ENCODE assay signal across 1 cellular context in the genomic region with DNA sequence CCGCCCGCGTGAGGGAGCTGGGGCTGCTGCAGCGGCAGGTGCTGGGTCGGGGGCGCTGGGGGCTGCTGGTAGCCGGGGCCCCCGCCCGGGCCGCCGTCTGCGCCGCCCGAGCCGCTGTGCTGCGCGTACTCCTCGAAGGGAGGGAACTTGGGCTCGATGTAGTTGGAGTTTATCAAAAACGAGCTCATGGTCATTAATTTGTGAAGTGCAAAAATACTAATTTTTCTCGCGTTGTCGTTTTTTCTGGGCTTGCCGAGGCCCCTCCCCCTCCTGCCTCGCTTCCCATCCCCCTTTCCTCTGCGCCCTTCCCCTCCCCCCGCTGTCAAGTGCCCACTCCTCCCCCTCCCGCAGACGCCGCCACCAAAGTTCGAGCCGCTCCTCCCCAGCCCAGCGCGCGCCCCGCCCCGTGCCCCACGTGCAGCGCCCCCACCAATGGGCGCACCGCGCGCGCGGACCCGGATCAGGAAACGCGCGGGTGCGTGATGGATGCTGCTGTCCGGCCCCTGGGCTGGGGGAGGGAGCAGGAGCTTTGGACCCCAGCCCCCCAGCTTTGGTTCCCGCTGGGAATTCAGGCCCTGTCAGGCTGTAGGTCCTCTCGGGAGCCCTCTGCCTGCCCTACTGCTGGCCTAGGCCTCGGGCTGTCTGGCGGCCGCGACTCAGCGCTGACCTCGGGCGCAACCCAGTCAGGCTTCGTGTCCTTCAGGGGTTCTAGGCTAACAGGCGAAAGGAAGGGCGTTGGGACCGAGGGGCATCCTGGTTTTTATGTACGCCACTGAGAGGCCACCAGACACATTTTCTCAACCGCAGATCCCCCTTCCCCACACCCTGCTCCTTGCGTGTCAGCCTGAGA.
TF ChIP-seq lines count a peak whose summit lies in the region.

Gene HOXA4, minus strand, starts transcription at position 218 of the 850 bp plus-strand sequence. Its CDS starts 24 bp downstream, at position 194.

TF ChIP-seq in HepG2, 621 proteins besides CTCF, POLR2A, EP300 and RAD21 (continued from another document and continues in another):
- TF ChIP-seq ZC3H13 (CRISPR knock-in tag; IDR thresholded peaks at IDR 0.05) (no peak), TBL1XR1 (IDR thresholded peaks at IDR 0.05; ENCODE audit: borderline replicate concordance, low read length, partially characterized antibody) (peak; percentile 81), TP53 (CRISPR knock-in tag; conservative IDR thresholded peaks at IDR 0.05) (no peak), SSRP1 (CRISPR knock-in tag; IDR thresholded peaks at IDR 0.05) (no peak), GLMP (CRISPR knock-in tag; IDR thresholded peaks at IDR 0.05; ENCODE audit: borderline replicate concordance) (no peak), CSRNP2 (CRISPR knock-in tag; conservative IDR thresholded peaks at IDR 0.05; ENCODE audit: low read depth) (no peak), PPARG (CRISPR knock-in tag; conservative IDR thresholded peaks at IDR 0.05) (0 out of 2 replicates have a peak, but pooled peaks have one; percentile 18), ZNF772 (CRISPR knock-in tag; IDR thresholded peaks at IDR 0.05) (0 out of 2 replicates have a peak, but pooled peaks have one; percentile 28), MATR3 (CRISPR knock-in tag; IDR thresholded peaks at IDR 0.05) (no peak), ZNF296 (CRISPR knock-in tag; conservative IDR thresholded peaks at IDR 0.05) (0 out of 2 replicates have a peak, but pooled peaks have one; percentile 24), ZNF549 (CRISPR knock-in tag; IDR thresholded peaks at IDR 0.05) (no peak), ZNF644 (CRISPR knock-in tag; IDR thresholded peaks at IDR 0.05; ENCODE audit: low read depth) (no peak), ZNF274 (CRISPR knock-in tag; IDR thresholded peaks at IDR 0.05) (peak; percentile 87; the same call in 1 of the 2 replicates), IRX3 (CRISPR knock-in tag; IDR thresholded peaks at IDR 0.05; ENCODE audit: borderline replicate concordance, low read depth) (peak; percentile 73), RBM39 (IDR thresholded peaks at IDR 0.05; ENCODE audit: low read depth, low read length, poor library complexity, severe bottlenecking) (peak; percentile 68), THAP8 (CRISPR knock-in tag; IDR thresholded peaks at IDR 0.05; ENCODE audit: borderline replicate concordance) (no peak), RFXAP (CRISPR knock-in tag; IDR thresholded peaks at IDR 0.05; ENCODE audit: borderline replicate concordance) (no peak), ZBTB21 (CRISPR knock-in tag; IDR thresholded peaks at IDR 0.05) (no peak), NFE2L1 (CRISPR knock-in tag; IDR thresholded peaks at IDR 0.05; ENCODE audit: borderline replicate concordance) (no peak), ZFP36L1 (CRISPR knock-in tag; IDR thresholded peaks at IDR 0.05) (no peak), CREB1 (IDR thresholded peaks at IDR 0.05) (0 out of 2 replicates have a peak, but pooled peaks have one; percentile 12), CREB1 (CRISPR knock-in tag; IDR thresholded peaks at IDR 0.05) (no peak), ZNF614 (CRISPR knock-in tag; IDR thresholded peaks at IDR 0.05; ENCODE audit: borderline replicate concordance) (no peak), ARNT (IDR thresholded peaks at IDR 0.05) (no peak), FIP1L1 (IDR thresholded peaks at IDR 0.05; ENCODE audit: borderline replicate concordance, insufficient read depth, low read depth, low read length) (no peak), GZF1 (CRISPR knock-in tag; IDR thresholded peaks at IDR 0.05) (no peak), PHF21A (CRISPR knock-in tag; IDR thresholded peaks at IDR 0.05) (peak; percentile 59; the same call in 1 of the 2 replicates), ATF1 (CRISPR knock-in tag; IDR thresholded peaks at IDR 0.05) (no peak), SNRNP70 (IDR thresholded peaks at IDR 0.05; ENCODE audit: low read depth, low read length) (no peak), ZNF619 (CRISPR knock-in tag; IDR thresholded peaks at IDR 0.05) (peak; percentile 71; the same call in 1 of the 2 replicates), KLF9 (CRISPR knock-in tag; IDR thresholded peaks at IDR 0.05; ENCODE audit: low read depth) (no peak), MLLT10 (CRISPR knock-in tag; IDR thresholded peaks at IDR 0.05) (no peak), ARID2 (CRISPR knock-in tag; IDR thresholded peaks at IDR 0.05; ENCODE audit: borderline replicate concordance) (peak; percentile 52; the same call in 1 of the 2 replicates), SP2 (CRISPR knock-in tag; IDR thresholded peaks at IDR 0.05) (peak; percentile 30; the same call in 1 of the 2 replicates), SRSF4 (IDR thresholded peaks at IDR 0.05; ENCODE audit: low read depth, low read length, poor library complexity, severe bottlenecking) (no peak), BRCA1 (CRISPR knock-in tag; IDR thresholded peaks at IDR 0.05) (no peak), MAFF (IDR thresholded peaks at IDR 0.05; ENCODE audit: low read depth, low read length) (no peak), ISX (CRISPR knock-in tag; conservative IDR thresholded peaks at IDR 0.05) (no peak), PHB2 (IDR thresholded peaks at IDR 0.05; ENCODE audit: partially characterized antibody) (no peak), TCF7L2 (IDR thresholded peaks at IDR 0.05; ENCODE audit: low read depth, low read length) (no peak), ETV6 (CRISPR knock-in tag; conservative IDR thresholded peaks at IDR 0.05) (0 out of 2 replicates have a peak, but pooled peaks have one; percentile 31), REXO4 (CRISPR knock-in tag; IDR thresholded peaks at IDR 0.05; ENCODE audit: borderline replicate concordance) (no peak), KMT2B (CRISPR knock-in tag; IDR thresholded peaks at IDR 0.05) (peak; percentile 73; the same call in 1 of the 2 replicates), THAP9 (CRISPR knock-in tag; IDR thresholded peaks at IDR 0.05; ENCODE audit: borderline replicate concordance) (peak; percentile 80; the same call in 1 of the 2 replicates), ZNF432 (CRISPR knock-in tag; IDR thresholded peaks at IDR 0.05; ENCODE audit: borderline replicate concordance) (no peak), IRF2 (CRISPR knock-in tag; IDR thresholded peaks at IDR 0.05) (no peak), SCMH1 (CRISPR knock-in tag; IDR thresholded peaks at IDR 0.05; ENCODE audit: borderline replicate concordance) (no peak), MIXL1 (CRISPR knock-in tag; IDR thresholded peaks at IDR 0.05) (0 out of 2 replicates have a peak, but pooled peaks have one; percentile 21), LCORL (IDR thresholded peaks at IDR 0.05) (no peak), LCORL (CRISPR knock-in tag; IDR thresholded peaks at IDR 0.05) (peak; percentile 47), DPF2 (CRISPR knock-in tag; IDR thresholded peaks at IDR 0.05; ENCODE audit: borderline replicate concordance, low read depth) (no peak), SOX13 (IDR thresholded peaks at IDR 0.05) (no peak), SOX13 (CRISPR knock-in tag; conservative IDR thresholded peaks at IDR 0.05 in 1 of 2, IDR thresholded peaks at IDR 0.05 in 1 of 2) (peak in 1 of 2 experiments; percentile 51; a peak in 1 of 4 replicates), THYN1 (CRISPR knock-in tag; IDR thresholded peaks at IDR 0.05; ENCODE audit: borderline replicate concordance, low read depth) (no peak)
- TF ChIP-seq, protein P1, sequence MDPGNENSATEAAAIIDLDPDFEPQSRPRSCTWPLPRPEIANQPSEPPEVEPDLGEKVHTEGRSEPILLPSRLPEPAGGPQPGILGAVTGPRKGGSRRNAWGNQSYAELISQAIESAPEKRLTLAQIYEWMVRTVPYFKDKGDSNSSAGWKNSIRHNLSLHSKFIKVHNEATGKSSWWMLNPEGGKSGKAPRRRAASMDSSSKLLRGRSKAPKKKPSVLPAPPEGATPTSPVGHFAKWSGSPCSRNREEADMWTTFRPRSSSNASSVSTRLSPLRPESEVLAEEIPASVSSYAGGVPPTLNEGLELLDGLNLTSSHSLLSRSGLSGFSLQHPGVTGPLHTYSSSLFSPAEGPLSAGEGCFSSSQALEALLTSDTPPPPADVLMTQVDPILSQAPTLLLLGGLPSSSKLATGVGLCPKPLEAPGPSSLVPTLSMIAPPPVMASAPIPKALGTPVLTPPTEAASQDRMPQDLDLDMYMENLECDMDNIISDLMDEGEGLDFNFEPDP (CRISPR knock-in tag; conservative IDR thresholded peaks at IDR 0.05) = no peak
- TF ChIP-seq, protein P2, sequence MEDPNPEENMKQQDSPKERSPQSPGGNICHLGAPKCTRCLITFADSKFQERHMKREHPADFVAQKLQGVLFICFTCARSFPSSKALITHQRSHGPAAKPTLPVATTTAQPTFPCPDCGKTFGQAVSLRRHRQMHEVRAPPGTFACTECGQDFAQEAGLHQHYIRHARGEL (CRISPR knock-in tag; IDR thresholded peaks at IDR 0.05) = 0 out of 2 replicates have a peak, but pooled peaks have one; percentile 37
- TF ChIP-seq, protein P3, sequence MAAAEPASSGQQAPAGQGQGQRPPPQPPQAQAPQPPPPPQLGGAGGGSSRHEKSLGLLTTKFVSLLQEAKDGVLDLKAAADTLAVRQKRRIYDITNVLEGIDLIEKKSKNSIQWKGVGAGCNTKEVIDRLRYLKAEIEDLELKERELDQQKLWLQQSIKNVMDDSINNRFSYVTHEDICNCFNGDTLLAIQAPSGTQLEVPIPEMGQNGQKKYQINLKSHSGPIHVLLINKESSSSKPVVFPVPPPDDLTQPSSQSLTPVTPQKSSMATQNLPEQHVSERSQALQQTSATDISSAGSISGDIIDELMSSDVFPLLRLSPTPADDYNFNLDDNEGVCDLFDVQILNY (CRISPR knock-in tag; conservative IDR thresholded peaks at IDR 0.05) = 0 out of 2 replicates have a peak, but pooled peaks have one; percentile 22
